In the genomic region with DNA sequence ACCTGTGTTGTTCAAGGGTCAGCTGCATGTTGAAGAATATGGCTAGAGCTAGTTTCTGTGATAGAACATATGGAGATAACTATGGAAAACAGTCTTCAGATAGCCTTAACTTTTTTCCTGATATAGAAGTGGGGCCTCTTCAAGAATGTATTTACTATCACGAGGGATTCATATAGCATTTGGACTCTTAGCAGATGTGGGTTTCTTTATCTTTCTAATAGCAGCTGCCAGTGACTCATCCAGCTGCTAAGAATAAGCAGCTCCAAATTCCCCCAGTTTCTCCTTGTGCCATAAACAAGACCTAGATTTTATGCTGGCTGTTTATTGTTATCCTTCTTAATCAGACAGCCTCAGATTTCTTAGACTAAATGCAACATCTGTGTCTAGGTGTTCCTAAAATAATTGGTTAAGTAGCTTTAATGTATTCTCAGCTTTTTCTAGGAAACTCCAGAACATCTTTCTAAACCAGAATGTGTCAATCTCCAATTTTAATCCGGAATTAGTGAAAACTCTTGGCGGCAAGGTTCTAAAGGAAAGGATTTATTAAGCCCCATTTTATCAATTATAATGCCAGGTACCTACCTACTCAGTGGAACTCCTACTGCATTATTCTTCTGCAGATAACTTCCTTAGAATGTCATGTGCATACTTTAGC, we compare ENCODE assay signal across 9 cellular contexts.
DNase-seq lines count a peak whose midpoint lies in the region; ATAC-seq and TF ChIP-seq lines count a peak whose summit lies in the region.
"Had no signal": no experiment of that assay in that cellular context is flagged by ENCODE, and none has a peak within 500 bp of the region (broad histone marks: within the 10 kb centered on the region; RNA-seq: fewer than 3 reads in every experiment).

No MANE protein-coding gene starts in this region.

- H3K9me3 Mint-ChIP-seq in stimulated activated naive B cell treated with anti-CD40 and anti-IgM and Interleukin-4, amounts not matched to agents 10 μg/mL and 1 μg/mL and 100 μg/mL, for 72 hours, result peaks cover 3 to 4% of the 10 kb centered on the region in 2 donors

- no peak overlapping the region for H3K27ac Mint-ChIP-seq in stimulated activated naive B cell treated with anti-CD40 and anti-IgM and Interleukin-4, amounts not matched to agents 10 μg/mL and 1 μg/mL and 100 μg/mL, for 72 hours

- H3K4me1 Mint-ChIP-seq in stimulated activated naive B cell treated with anti-CD40 and anti-IgM and Interleukin-4, amounts not matched to agents 10 μg/mL and 1 μg/mL and 100 μg/mL, for 72 hours, result peaks cover 3 to 12% of the 10 kb centered on the region in 2 donors

- DNase-seq in DMS 273 (lab: John Stamatoyannopoulos, UW; ENCODE audit: unreplicated experiment), result peak; percentile 7
- no peak for DNase-seq in DMS 273 treated with DMSO at 0.1 percent for 48 hours (lab: John Stamatoyannopoulos, UW)
- peak; percentile 79 for DNase-seq in fibroblast of peridontal ligament (ENCODE audit: extremely low read depth)
- DNase-seq in stimulated activated naive B cell treated with anti-CD40 and anti-IgM and Interleukin-4, amounts not matched to agents 10 μg/mL and 1 μg/mL and 100 μg/mL, for 72 hours, result no peak
- no peak for DNase-seq in HuH-7.5 (ENCODE audit: low spot score)
- no peak for DNase-seq in kidney tubule cell (ENCODE audit: low spot score)
- no peak for DNase-seq in T1000 (lab: John Stamatoyannopoulos, UW)
- DNase-seq: NCI-H1105 treated with DMSO at 0.1 percent for 48 hours had no signal

- no peaks in the 10 kb centered on the region for H3K27me3 Mint-ChIP-seq in stimulated activated naive B cell treated with anti-CD40 and anti-IgM and Interleukin-4, amounts not matched to agents 10 μg/mL and 1 μg/mL and 100 μg/mL, for 72 hours

- peaks cover 30 to 34% of the 10 kb centered on the region in 2 donors for H3K36me3 Mint-ChIP-seq in stimulated activated naive B cell treated with anti-CD40 and anti-IgM and Interleukin-4, amounts not matched to agents 10 μg/mL and 1 μg/mL and 100 μg/mL, for 72 hours

- H3K4me3 Mint-ChIP-seq in stimulated activated naive B cell treated with anti-CD40 and anti-IgM and Interleukin-4, amounts not matched to agents 10 μg/mL and 1 μg/mL and 100 μg/mL, for 72 hours, result no peak overlapping the region

- ATAC-seq in SK-N-SH treated with all-trans-retinoic acid at 6 μM for 48 hours, result peak; percentile 24; the same call in 1 of the 3 replicates
- peak; percentile 36 to 57 for ATAC-seq in stimulated activated naive B cell treated with anti-CD40 and anti-IgM and Interleukin-4, amounts not matched to agents 10 μg/mL and 1 μg/mL and 100 μg/mL, for 72 hours (replicated peaks)

TF ChIP-seq in SK-N-SH treated with all-trans-retinoic acid at 6 μM for 48 hours, 23 proteins besides CTCF, POLR2A, EP300 and RAD21:
- TF ChIP-seq, protein P1, sequence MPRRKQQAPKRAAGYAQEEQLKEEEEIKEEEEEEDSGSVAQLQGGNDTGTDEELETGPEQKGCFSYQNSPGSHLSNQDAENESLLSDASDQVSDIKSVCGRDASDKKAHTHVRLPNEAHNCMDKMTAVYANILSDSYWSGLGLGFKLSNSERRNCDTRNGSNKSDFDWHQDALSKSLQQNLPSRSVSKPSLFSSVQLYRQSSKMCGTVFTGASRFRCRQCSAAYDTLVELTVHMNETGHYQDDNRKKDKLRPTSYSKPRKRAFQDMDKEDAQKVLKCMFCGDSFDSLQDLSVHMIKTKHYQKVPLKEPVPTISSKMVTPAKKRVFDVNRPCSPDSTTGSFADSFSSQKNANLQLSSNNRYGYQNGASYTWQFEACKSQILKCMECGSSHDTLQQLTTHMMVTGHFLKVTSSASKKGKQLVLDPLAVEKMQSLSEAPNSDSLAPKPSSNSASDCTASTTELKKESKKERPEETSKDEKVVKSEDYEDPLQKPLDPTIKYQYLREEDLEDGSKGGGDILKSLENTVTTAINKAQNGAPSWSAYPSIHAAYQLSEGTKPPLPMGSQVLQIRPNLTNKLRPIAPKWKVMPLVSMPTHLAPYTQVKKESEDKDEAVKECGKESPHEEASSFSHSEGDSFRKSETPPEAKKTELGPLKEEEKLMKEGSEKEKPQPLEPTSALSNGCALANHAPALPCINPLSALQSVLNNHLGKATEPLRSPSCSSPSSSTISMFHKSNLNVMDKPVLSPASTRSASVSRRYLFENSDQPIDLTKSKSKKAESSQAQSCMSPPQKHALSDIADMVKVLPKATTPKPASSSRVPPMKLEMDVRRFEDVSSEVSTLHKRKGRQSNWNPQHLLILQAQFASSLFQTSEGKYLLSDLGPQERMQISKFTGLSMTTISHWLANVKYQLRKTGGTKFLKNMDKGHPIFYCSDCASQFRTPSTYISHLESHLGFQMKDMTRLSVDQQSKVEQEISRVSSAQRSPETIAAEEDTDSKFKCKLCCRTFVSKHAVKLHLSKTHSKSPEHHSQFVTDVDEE (CRISPR knock-in tag; IDR thresholded peaks at IDR 0.05), result no peak
- TF ChIP-seq TCF4 (CRISPR knock-in tag; IDR thresholded peaks at IDR 0.05; ENCODE audit: borderline replicate concordance) (no peak), ZFP30 (CRISPR knock-in tag; IDR thresholded peaks at IDR 0.05) (no peak), ZC3H10 (CRISPR knock-in tag; IDR thresholded peaks at IDR 0.05) (no peak), GLIS3 (CRISPR knock-in tag; IDR thresholded peaks at IDR 0.05) (no peak), ZNF70 (CRISPR knock-in tag; IDR thresholded peaks at IDR 0.05) (no peak), ZFP3 (CRISPR knock-in tag; IDR thresholded peaks at IDR 0.05) (no peak), ESRRG (CRISPR knock-in tag; IDR thresholded peaks at IDR 0.05) (no peak), POU6F1 (CRISPR knock-in tag; IDR thresholded peaks at IDR 0.05; ENCODE audit: borderline replicate concordance, low read depth) (no peak), CREB5 (CRISPR knock-in tag; IDR thresholded peaks at IDR 0.05; ENCODE audit: low read depth) (no peak), RARB (CRISPR knock-in tag; IDR thresholded peaks at IDR 0.05) (no peak), TOX (CRISPR knock-in tag; IDR thresholded peaks at IDR 0.05; ENCODE audit: borderline replicate concordance) (no peak), ZNF8 (CRISPR knock-in tag; IDR thresholded peaks at IDR 0.05) (no peak), BACH2 (CRISPR knock-in tag; IDR thresholded peaks at IDR 0.05; ENCODE audit: borderline replicate concordance) (no peak)

Comparison
In these comparisons a context has a peak if more than half of its experiments do, and no peak if none do; other contexts are left out.
1. DNase-seq: peak in DMS 273 (single experiment) and fibroblast of peridontal ligament (single experiment); none in DMS 273 treated with DMSO at 0.1 percent for 48 hours (single experiment), stimulated activated naive B cell treated with anti-CD40 and anti-IgM and Interleukin-4, amounts not matched to agents 10 μg/mL and 1 μg/mL and 100 μg/mL, for 72 hours (single experiment), HuH-7.5 (single experiment), kidney tubule cell (single experiment) and T1000 (single experiment).